8 cellular contexts compared by ENCODE assay signal in genomic region chr12:28681980-28682379, GRCh38.
"Had no signal": no experiment of that assay in that cellular context is flagged by ENCODE, and none has a peak within 500 bp of the region (broad histone marks: within the 10 kb centered on the region; RNA-seq: fewer than 3 reads in every experiment).

No MANE protein-coding gene starts in this region.

- H3K4me3 Mint-ChIP-seq: GM23338, H9, IgD-negative memory B cell had no signal

- H3K4me1 Mint-ChIP-seq: IgD-negative memory B cell had no signal

- DNase-seq: H9, HCEC 1CT, KBM-7 had no signal

- FAIRE-seq: H1, H54, HTR-8/SVneo had no signal

- H3K4me2 ChIP-seq: GM23338 had no signal

- H3K27ac Mint-ChIP-seq: GM23338, H9, IgD-negative memory B cell had no signal

- ATAC-seq: GM23338 had no signal

- H2AFZ ChIP-seq: GM23338 had no signal

- H3K4me3 ChIP-seq: GM23338 had no signal

- H3K27me3 Mint-ChIP-seq: IgD-negative memory B cell had no signal
